Comparison of ENCODE assay signal across 28 cellular contexts in genomic region chr5:138762110-138762509, GRCh38. TPM values are rescaled to one million over a fixed set of nuclear protein-coding genes. Genes with fewer than 3 reads are reported as not detected.
DNase-seq lines count a peak whose midpoint lies in the region; ATAC-seq, FAIRE-seq and TF ChIP-seq lines count a peak whose summit lies in the region.
"Had no signal": no experiment of that assay in that cellular context is flagged by ENCODE, and none has a peak within 500 bp of the region (broad histone marks: within the 10 kb centered on the region; RNA-seq: fewer than 3 reads in every experiment).

No MANE protein-coding gene starts in this region.

- peak; percentile 40 for FAIRE-seq in endothelial cell of umbilical vein (lab: Jason Lieb, UNC)
- FAIRE-seq: D721Med, endometrium, pancreas, TTC549 had no signal

- H3K27me3 ChIP-seq in heart left ventricle, result no peaks in the 10 kb centered on the region
- H3K27me3 ChIP-seq in right cardiac atrium (ENCODE audit: control insufficient read depth, insufficient read depth), result no peaks in the 10 kb centered on the region
- H3K27me3 ChIP-seq in endothelial cell of umbilical vein (ENCODE audit: control insufficient read depth in 2 of 2, insufficient read depth in 2 of 2, low read length in 2 of 2), result no peaks in the 10 kb centered on the region
- H3K27me3 ChIP-seq in osteoblast (ENCODE audit: insufficient read depth, low read length), result no peaks in the 10 kb centered on the region
- H3K27me3 ChIP-seq: gastrocnemius medialis, hepatocyte, pancreas, transverse colon had no signal

- dilution Hi-C loops in endothelial cell of umbilical vein (cut with MboI; ENCODE audit: extremely low pct_ligation_motif_present, low sequenced_read_pairs), result no loop called here

- CTCF ChIA-PET in endothelial cell of umbilical vein (lab: Charles Lee), result interaction anchor here (1.1 to 4.0 kb wide), 4 partner anchors 10 to 183 kb away, joined by 3 to 27 read pairs (median 6); no protein-coding TSS in a partner anchor

- H3K36me3 ChIP-seq in heart left ventricle (peaks cover 0 to 37% (median 20%) of the 10 kb centered on the region in 9 donors), endothelial cell of umbilical vein (ENCODE audit: control insufficient read depth in 2 of 2, extremely low read depth in 1 of 2, insufficient read depth in 2 of 2, low read length in 2 of 2) (peaks cover 0 to 2% of the 10 kb centered on the region in 2 experiments), osteoblast (ENCODE audit: insufficient read depth, low read length) (peaks cover 15% of the 10 kb centered on the region)

- no peak for TF ChIP-seq POLR2A in heart left ventricle (IDR thresholded peaks at IDR 0.05)
- TF ChIP-seq POLR2A in endothelial cell of umbilical vein (IDR thresholded peaks at IDR 0.05; ENCODE audit: low read depth, low read length), result no peak

- H3K9me3 ChIP-seq in heart left ventricle (peaks cover 0 to 14% (median 0%) of the 10 kb centered on the region in 12 donors), right cardiac atrium (ENCODE audit: control insufficient read depth, low read length) (no peaks in the 10 kb centered on the region), endothelial cell of umbilical vein (replicated peaks; ENCODE audit: control insufficient read depth, insufficient read depth, low read length) (no peaks in the 10 kb centered on the region), osteoblast (ENCODE audit: low read depth, low read length) (no peaks in the 10 kb centered on the region)
- H3K9me3 ChIP-seq: gastrocnemius medialis, HAP-1, pancreas, transverse colon had no signal

- ATAC-seq in heart left ventricle (peak in 3 of 4 donors; percentile 34 to 40 (median 38)), right cardiac atrium (no peak), HG02852 (IDR thresholded peaks at IDR 0.05; ENCODE audit: unreplicated experiment) (no peak), left colon (no peak)
- ATAC-seq: gastrocnemius medialis, T-helper 17 cell had no signal

- H2AFZ ChIP-seq in endothelial cell of umbilical vein (ENCODE audit: low read depth, low read length) (no peak overlapping the region), osteoblast (ENCODE audit: low read length) (no peak overlapping the region)
- H2AFZ ChIP-seq: hepatocyte had no signal

- H3K4me2 ChIP-seq in endothelial cell of umbilical vein (ENCODE audit: insufficient read depth, low read length), result no peak overlapping the region
- no peak overlapping the region for H3K4me2 ChIP-seq in osteoblast (ENCODE audit: insufficient read depth, low read length)
- H3K4me2 ChIP-seq: hepatocyte had no signal

- WGBS in heart left ventricle, 4 donors, result 18 to 42% (median 37%) methylated on average over 1 of the region's 1 CpG
- whole genome bisulfite sequencing in right cardiac atrium, result 38% methylated on average over 1 of the region's 1 CpG

- peaks cover 8% of the 10 kb centered on the region for H4K20me1 ChIP-seq in endothelial cell of umbilical vein (replicated peaks; ENCODE audit: control insufficient read depth, extremely low read depth, insufficient read depth, low read length)
- peaks cover 62% of the 10 kb centered on the region for H4K20me1 ChIP-seq in osteoblast (ENCODE audit: insufficient read depth, low read length)

- no peaks in the 10 kb centered on the region for H3K9me1 ChIP-seq in endothelial cell of umbilical vein (replicated peaks; ENCODE audit: control insufficient read depth, extremely low read depth, insufficient read depth, low read length)

- TF ChIP-seq CTCF in heart left ventricle (IDR thresholded peaks at IDR 0.05) (no peak), endothelial cell of umbilical vein (IDR thresholded peaks at IDR 0.05; ENCODE audit: extremely low read depth in 1 of 2, insufficient read depth in 1 of 2, low read depth in 1 of 2, low read length in 2 of 2) (no peak), osteoblast (IDR thresholded peaks at IDR 0.05; ENCODE audit: extremely low read depth, low read depth, low read length) (no peak)

- H3K27ac ChIP-seq in heart left ventricle, result no peak overlapping the region
- H3K27ac ChIP-seq in right cardiac atrium (ENCODE audit: low read length), result no peak overlapping the region
- no peak overlapping the region for H3K27ac ChIP-seq in endothelial cell of umbilical vein (ENCODE audit: insufficient read depth, low read depth, low read length)
- H3K27ac ChIP-seq in osteoblast (ENCODE audit: low read depth, low read length), result peak overlapping the region; percentile 12
- H3K27ac ChIP-seq: gastrocnemius medialis, hepatocyte, pancreas, transverse colon had no signal

- DNase-seq in heart left ventricle (no peak), right cardiac atrium (no peak), endothelial cell of umbilical vein (ENCODE audit: low read depth, low spot score) (no peak), osteoblast (ENCODE audit: insufficient read length, low spot score, missing footprints) (no peak), left colon (no peak), ACHN (no peak), superior temporal gyrus (ENCODE audit: extremely low spot score) (no peak)
- DNase-seq: activated CD4-positive, alpha-beta T cell treated with anti-CD3 and anti-CD28 coated beads, Interleukin-2, amount 50 U/mL, for 4 hours; activated naive CD4-positive, alpha-beta T cell treated with anti-CD3 and anti-CD28 coated beads for 36 hours; activated T-cell treated with anti-CD3 and anti-CD28 coated beads, Interleukin-2, amount 50 U/mL, for 48 hours; AML-193; CD4-positive, alpha-beta memory T cell; cerebellar nuclear complex; gastrocnemius medialis; mammary epithelial cell; NK-92 treated with Interleukin-12 subunit alpha and Interleukin-12 subunit beta, amount 100 ng/mL, for 24 hours; pancreas; Right ventricle myocardium superior; stimulated activated CD4-positive, alpha-beta T cell treated with anti-CD3 and anti-CD28 coated beads, Interleukin-2, amount 100 ng/mL, for 48 hours; T-helper 17 cell; transverse colon had no signal

- no peak overlapping the region for H3K4me3 ChIP-seq in heart left ventricle
- H3K4me3 ChIP-seq in right cardiac atrium (ENCODE audit: low read length), result no peak overlapping the region
- no peak overlapping the region for H3K4me3 ChIP-seq in endothelial cell of umbilical vein (replicated peaks in 1 of 3; ENCODE audit: insufficient read depth in 1 of 3, low read depth in 1 of 3, low read length in 3 of 3)
- H3K4me3 ChIP-seq in osteoblast (ENCODE audit: insufficient read depth, low read length), result no peak overlapping the region
- H3K4me3 ChIP-seq: dorsolateral prefrontal cortex, gastrocnemius medialis, HAP-1, hepatocyte, pancreas, transverse colon had no signal

- in situ Hi-C loops in ACHN (cut with HindIII; ENCODE audit: low pct_ligation_motif_present, low pct_unique_long_range_greater_than_20kb, low sequenced_read_pairs), result no loop called here

- BruUV-seq in endothelial cell of umbilical vein (replicated peaks; lab: Mats Ljungman, UMichigan), result no TSS peak

- intact Hi-C loops in heart left ventricle (cut with DNase I), result no loop called here
- intact Hi-C loops in right cardiac atrium (cut with DNase I), result no loop called here
- intact Hi-C loops in endothelial cell of umbilical vein (cut with micrococcal nuclease), result loop anchor here (5.0 kb wide), 1 partner anchor 140 kb away; no protein-coding TSS in a partner anchor
- intact Hi-C loops in left colon (cut with DNase I, micrococcal nuclease), result no loop called here

- POLR2A ChIA-PET in endothelial cell of umbilical vein (lab: Charles Lee), result no interaction called here

- peaks cover 94% of the 10 kb centered on the region for H3K79me2 ChIP-seq in endothelial cell of umbilical vein (ENCODE audit: control insufficient read depth, insufficient read depth, low read length)
- peaks cover 94% of the 10 kb centered on the region for H3K79me2 ChIP-seq in osteoblast (ENCODE audit: insufficient read depth, low read length)

- H3K9ac ChIP-seq in endothelial cell of umbilical vein (replicated peaks; ENCODE audit: extremely low read depth, insufficient read depth, low read length), result no peak overlapping the region

- H3K4me1 ChIP-seq in heart left ventricle, result peaks cover 0 to 69% (median 53%) of the 10 kb centered on the region in 12 donors
- peaks cover 18% of the 10 kb centered on the region for H3K4me1 ChIP-seq in right cardiac atrium (ENCODE audit: control insufficient read depth, insufficient read depth, low read length)
- H3K4me1 ChIP-seq in endothelial cell of umbilical vein (ENCODE audit: control insufficient read depth, extremely low read depth, insufficient read depth, low read length), result peaks cover 17% of the 10 kb centered on the region
- peaks cover 13% of the 10 kb centered on the region for H3K4me1 ChIP-seq in osteoblast (ENCODE audit: insufficient read depth, low read length)

TF ChIP-seq in endothelial cell of umbilical vein, 7 proteins besides CTCF, POLR2A, EP300 and RAD21:
- TF ChIP-seq JUN (IDR thresholded peaks at IDR 0.05; ENCODE audit: borderline replicate concordance, insufficient read depth, insufficient read length, low read depth), result no peak
- no peak for TF ChIP-seq MYC (IDR thresholded peaks at IDR 0.05; ENCODE audit: low read depth, low read length)
- TF ChIP-seq EZH2 (IDR thresholded peaks at IDR 0.05; ENCODE audit: borderline replicate concordance, low read depth, low read length, severe bottlenecking), result no peak
- TF ChIP-seq MAX (IDR thresholded peaks at IDR 0.05; ENCODE audit: insufficient read depth, insufficient read length), result no peak
- no peak for TF ChIP-seq FOS (IDR thresholded peaks at IDR 0.05; ENCODE audit: borderline replicate concordance, insufficient read depth, low read length)
- TF ChIP-seq POLR2AphosphoS5 (IDR thresholded peaks at IDR 0.05; ENCODE audit: insufficient read depth, low read depth, low read length), result no peak
- TF ChIP-seq GATA2 (IDR thresholded peaks at IDR 0.05; ENCODE audit: insufficient read depth, insufficient read length, low read depth, low read length), result no peak
TF ChIP-seq in endothelial cell of umbilical vein: peak in this region for 0.

RNA-seq across cellular contexts. Expression of gene CTNNA1, which starts 8.9 kb away (rescaled TPM):
- total RNA-seq in heart left ventricle (100 to 1,000 TPM; 331 to 460 (median 410) TPM), right cardiac atrium (100 to 1,000 TPM; 264 to 360 (median 290) TPM), endothelial cell of umbilical vein (394 and 420 TPM in 2 replicates), osteoblast (432 and 448 TPM in 2 replicates), left colon (100 to 1,000 TPM; 440 to 447 TPM)
- polyA plus RNA-seq in heart left ventricle (100 to 1,000 TPM; 140 to 282 TPM), right cardiac atrium (163 TPM), endothelial cell of umbilical vein (108 and 156 TPM in 2 replicates)
- 218 and 223 TPM in 2 replicates for polyA plus RNA-seq in endothelial cell of umbilical vein (2011; cell fraction: cytosol; rRNA removed)
- polyA plus RNA-seq in endothelial cell of umbilical vein (2011; cell fraction: nucleus; rRNA removed), result 254 and 305 TPM in 2 replicates
- polyA plus RNA-seq in endothelial cell of umbilical vein (2012), result 286 and 341 TPM in 2 replicates
- 268 and 305 TPM in 2 replicates for polyA minus RNA-seq in endothelial cell of umbilical vein
- 101 TPM for polyA minus RNA-seq in endothelial cell of umbilical vein (2011; cell fraction: cytosol; rRNA and poly(A)+ RNA removed)
- 181 and 203 TPM in 2 replicates for polyA minus RNA-seq in endothelial cell of umbilical vein (2011; cell fraction: nucleus; rRNA and poly(A)+ RNA removed)

Comparison
In these comparisons a context has a peak if more than half of its experiments do, and no peak if none do; other contexts are left out.
1. ATAC-seq: peak in heart left ventricle (3 of 4); none in right cardiac atrium (0 of 2), HG02852 (single experiment) and left colon (single experiment).